ENCODE assay signal across 20 cellular contexts in genomic region chr6:137653698-137654059, GRCh38.
"Had no signal": no experiment of that assay in that cellular context is flagged by ENCODE, and none has a peak within 500 bp of the region (broad histone marks: within the 10 kb centered on the region; RNA-seq: fewer than 3 reads in every experiment).

No MANE protein-coding gene starts in this region.

- H3K9me3 ChIP-seq: pancreas, prostate gland had no signal

- FAIRE-seq: keratinocyte, small intestine had no signal

- H3K27me3 ChIP-seq: left lung, pancreas, sigmoid colon, tibial nerve, uterus had no signal

- H3K36me3 ChIP-seq: left lung, lower lobe of right lung, pancreas, prostate gland, sigmoid colon, spleen, tibial nerve, uterus had no signal

- ATAC-seq: left lung; lower lobe of right lung; naive thymus-derived CD8-positive, alpha-beta T cell; pancreas; right cardiac atrium; stimulated activated effector memory CD8-positive, alpha-beta T cell treated with anti-CD3 and anti-CD28 coated beads, Interleukin-12 subunit alpha, Interleukin-12 subunit beta, amount 100 ng/mL, for 72 hours had no signal

- H3K27ac ChIP-seq: left lung, lower lobe of right lung, pancreas, prostate gland, sigmoid colon, spleen, tibial nerve, uterus had no signal

- H3K4me1 ChIP-seq: left lung, lower lobe of right lung, prostate gland, sigmoid colon, spleen, tibial nerve, uterus had no signal

- H3K4me3 ChIP-seq: left lung, lower lobe of right lung, pancreas, prostate gland, sigmoid colon, spleen, tibial nerve, uterus had no signal

- DNase-seq: kidney glomerular epithelial cell; left lung; lower lobe of right lung; mesenchymal stem cell; naive thymus-derived CD8-positive, alpha-beta T cell; nucleus accumbens; pancreas; posterior cingulate gyrus; retina; right cardiac atrium; sigmoid colon; small intestine; spleen; stimulated activated CD4-positive, alpha-beta T cell treated with anti-CD3 and anti-CD28 coated beads, Interleukin-4, amount 100 ng/mL, for 24 hours; stimulated activated naive CD4-positive, alpha-beta T cell; uterus had no signal
